Comparison of ENCODE assay signal across 22 cellular contexts in the genomic region with DNA sequence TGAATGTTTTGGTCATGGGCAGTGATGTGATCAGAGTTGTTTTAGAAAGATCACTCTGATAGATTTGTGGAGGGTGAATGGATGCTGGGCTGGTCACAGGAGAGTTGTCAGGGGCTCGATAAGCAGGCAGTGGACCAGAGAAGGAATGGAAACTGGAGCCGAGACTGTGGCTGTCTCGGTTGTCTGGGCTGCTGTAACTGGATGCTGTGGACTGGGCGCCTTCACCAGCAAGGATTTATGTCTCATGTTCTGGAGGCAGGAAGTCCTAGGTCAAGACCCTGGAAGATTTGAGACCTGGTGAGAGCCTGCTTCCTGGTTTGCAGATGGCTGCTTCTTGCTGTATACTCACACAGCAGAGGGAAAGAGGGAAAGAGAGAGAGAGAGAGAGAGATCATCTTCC.
A peak's percentile ranks its signal among the peaks of the same experiment; 100 is the strongest.
DNase-seq lines count a peak whose midpoint lies in the region; ATAC-seq and TF ChIP-seq lines count a peak whose summit lies in the region.
"Had no signal": no experiment of that assay in that cellular context is flagged by ENCODE, and none has a peak within 500 bp of the region (broad histone marks: within the 10 kb centered on the region; RNA-seq: fewer than 3 reads in every experiment).

No MANE protein-coding gene starts in this region.

- no peak overlapping the region for H2AFZ ChIP-seq in neural progenitor cell (replicated peaks)
- H2AFZ ChIP-seq: GM23248 had no signal

- POLR2A ChIA-PET in A673 (lab: Charles Lee; ENCODE audit: low non-redundant PET) = no interaction called here

- no peak overlapping the region for H3K4me2 ChIP-seq in neural progenitor cell
- H3K4me2 ChIP-seq: A549; BLaER1 treated with 17β-estradiol and CSF1 and Interleukin-3, amounts not matched to agents 10 nM and 100 nM had no signal

- no peak for DNase-seq in A673 (ENCODE audit: low spot score)
- DNase-seq in SK-N-DZ (ENCODE audit: low spot score) = peak; percentile 48
- DNase-seq in left kidney (ENCODE audit: low read depth, low spot score) = peak; percentile 97
- no peak for DNase-seq in neural progenitor cell (ENCODE audit: low spot score)
- no peak for DNase-seq in cerebellar cortex (ENCODE audit: low spot score)
- no peak for DNase-seq in GM10266 (ENCODE audit: extremely low spot score)
- DNase-seq in substantia nigra (lab: John Stamatoyannopoulos, UW) = no peak
- DNase-seq: CD8-positive, alpha-beta T cell; DMS 273 treated with DMSO at 0.1 percent for 48 hours; DMS53; DND-41; EL; GM23248; H7; HFFc6 had no signal

- no peaks in the 10 kb centered on the region for H4K20me1 ChIP-seq in neural progenitor cell (ENCODE audit: low read depth)
- H4K20me1 ChIP-seq: BLaER1 treated with 17β-estradiol and CSF1 and Interleukin-3, amounts not matched to agents 10 nM and 100 nM had no signal

- TF ChIP-seq CTCF in A673 (conservative IDR thresholded peaks at IDR 0.05; ENCODE audit: low read depth, low read length) (no peak), neural progenitor cell (IDR thresholded peaks at IDR 0.05) (no peak), GM10266 (IDR thresholded peaks at IDR 0.05; ENCODE audit: control insufficient read depth, insufficient read depth, low read depth, missing control alignments) (no peak)

- H3K36me3 ChIP-seq in A673 (ENCODE audit: insufficient read depth, low read length, poor library complexity, severe bottlenecking) = peaks cover under 1% of the 10 kb centered on the region
- H3K36me3 ChIP-seq in neural progenitor cell = no peaks in the 10 kb centered on the region
- H3K36me3 ChIP-seq: BLaER1 treated with 17β-estradiol and CSF1 and Interleukin-3, amounts not matched to agents 10 nM and 100 nM had no signal

- peaks cover 6% of the 10 kb centered on the region for H3K9me3 ChIP-seq in A673 (ENCODE audit: low read depth, low read length, poor library complexity, severe bottlenecking)
- H3K9me3 ChIP-seq in neural progenitor cell (ENCODE audit: low read depth) = no peaks in the 10 kb centered on the region
- H3K9me3 ChIP-seq: A549 had no signal

- peaks cover 39% of the 10 kb centered on the region for H3K4me1 Mint-ChIP-seq in neural progenitor cell
- H3K4me1 Mint-ChIP-seq: IgD-negative memory B cell had no signal

- H3K27me3 ChIP-seq in A673 (replicated peaks; ENCODE audit: insufficient read depth, low read depth, low read length, poor library complexity) (no peaks in the 10 kb centered on the region), neural progenitor cell (no peaks in the 10 kb centered on the region)
- H3K27me3 ChIP-seq: BLaER1 treated with 17β-estradiol and CSF1 and Interleukin-3, amounts not matched to agents 10 nM and 100 nM had no signal

- H3K4me3 Mint-ChIP-seq in neural progenitor cell = no peak overlapping the region
- H3K4me3 Mint-ChIP-seq: CD8-positive, alpha-beta T cell; HFFc6; IgD-negative memory B cell had no signal

- H3K4me1 ChIP-seq in A673 (ENCODE audit: insufficient read depth, low read length, poor library complexity, severe bottlenecking) = peaks cover 30% of the 10 kb centered on the region
- H3K4me1 ChIP-seq in neural progenitor cell = peaks cover 6% of the 10 kb centered on the region
- H3K4me1 ChIP-seq: A549 had no signal

- BruUV-seq in A673 (replicated peaks; lab: Mats Ljungman, UMichigan) = no TSS peak

- no peaks in the 10 kb centered on the region for H3K36me3 Mint-ChIP-seq in neural progenitor cell
- H3K36me3 Mint-ChIP-seq: CD8-positive, alpha-beta T cell; IgD-negative memory B cell had no signal

- intact Hi-C loops in A673 (cut with micrococcal nuclease; ENCODE audit: unreplicated experiment) = no loop called here

- no peak overlapping the region for H3K9ac ChIP-seq in neural progenitor cell
- H3K9ac ChIP-seq: BLaER1 treated with 17β-estradiol and CSF1 and Interleukin-3, amounts not matched to agents 10 nM and 100 nM; GM23248 had no signal

- peaks cover 5% of the 10 kb centered on the region for H3K27me3 Mint-ChIP-seq in neural progenitor cell (ENCODE audit: insufficient read depth, low read depth)

- H3F3A ChIP-seq in neural progenitor cell (ENCODE audit: low read depth) = no peaks in the 10 kb centered on the region

- ATAC-seq in HG03135 (IDR thresholded peaks at IDR 0.05; ENCODE audit: unreplicated experiment) = no peak
- ATAC-seq: A549; CD8-positive, alpha-beta T cell; HCT116; HepG2 had no signal

- H3K4me3 ChIP-seq in A673 (ENCODE audit: low read depth, low read length, poor library complexity, severe bottlenecking) = no peak overlapping the region
- no peak overlapping the region for H3K4me3 ChIP-seq in neural progenitor cell
- H3K4me3 ChIP-seq: A549; BLaER1 treated with 17β-estradiol and CSF1 and Interleukin-3, amounts not matched to agents 10 nM and 100 nM; GM23248 had no signal

- no peaks in the 10 kb centered on the region for H3K79me2 ChIP-seq in neural progenitor cell (ENCODE audit: low read depth)

- CTCF ChIA-PET in A673 (lab: Charles Lee) = no interaction called here

- H3K9me3 Mint-ChIP-seq in neural progenitor cell = peaks cover 3% of the 10 kb centered on the region
- H3K9me3 Mint-ChIP-seq: CD8-positive, alpha-beta T cell had no signal

- H3K27ac Mint-ChIP-seq in neural progenitor cell = peak overlapping the region; percentile 4
- H3K27ac Mint-ChIP-seq: CD8-positive, alpha-beta T cell; HFFc6; IgD-negative memory B cell had no signal

- peak overlapping the region; percentile 70 for H3K27ac ChIP-seq in A673 (ENCODE audit: low read depth, low read length, poor library complexity, severe bottlenecking)
- no peak overlapping the region for H3K27ac ChIP-seq in neural progenitor cell
- H3K27ac ChIP-seq in substantia nigra (ENCODE audit: low read depth, low read length, poor library complexity, severe bottlenecking) = no peak overlapping the region
- H3K27ac ChIP-seq: 22Rv1; A549; BLaER1 treated with 17β-estradiol and CSF1 and Interleukin-3, amounts not matched to agents 10 nM and 100 nM; GM23248 had no signal

Comparison
In these comparisons a context has a peak if more than half of its experiments do, and no peak if none do; other contexts are left out.
1. DNase-seq: peak in SK-N-DZ (single experiment) and left kidney (single experiment); none in A673 (single experiment), neural progenitor cell (single experiment), cerebellar cortex (single experiment), GM10266 (single experiment) and substantia nigra (0 of 49).